1 cellular context compared by ENCODE assay signal in genomic region chr1:3245768-3246167, GRCh38.
TF ChIP-seq lines count a peak whose summit lies in the region.

No MANE protein-coding gene starts in this region.

TF ChIP-seq in IMR-90, 13 proteins besides CTCF, POLR2A, EP300 and RAD21:
- TF ChIP-seq USF2 (IDR thresholded peaks at IDR 0.05; ENCODE audit: low read depth, low read length) (no peak), RCOR1 (IDR thresholded peaks at IDR 0.05; ENCODE audit: insufficient replicate concordance, low read length) (no peak), MAFK (IDR thresholded peaks at IDR 0.05; ENCODE audit: low read depth, low read length) (no peak), MAZ (IDR thresholded peaks at IDR 0.05; ENCODE audit: borderline replicate concordance, low read depth, low read length) (no peak), FOS (IDR thresholded peaks at IDR 0.05; ENCODE audit: low read depth, low read length) (no peak), NFE2L2 (IDR thresholded peaks at IDR 0.05; ENCODE audit: low read depth, low read length) (no peak), CEBPB (IDR thresholded peaks at IDR 0.05; ENCODE audit: low read depth, low read length) (no peak), CHD1 (IDR thresholded peaks at IDR 0.05; ENCODE audit: low read depth, low read length) (no peak), MXI1 (IDR thresholded peaks at IDR 0.05; ENCODE audit: borderline replicate concordance, low read depth, low read length) (no peak), ELK1 (IDR thresholded peaks at IDR 0.05; ENCODE audit: borderline replicate concordance, low read depth, low read length) (no peak), BHLHE40 (IDR thresholded peaks at IDR 0.05; ENCODE audit: low read depth, low read length) (no peak)
